Comparison of ENCODE assay signal across 21 cellular contexts in genomic region chr14:87334997-87335675, GRCh38.
DNase-seq lines count a peak whose midpoint lies in the region; TF ChIP-seq lines count a peak whose summit lies in the region.
"Had no signal": no experiment of that assay in that cellular context is flagged by ENCODE, and none has a peak within 500 bp of the region (broad histone marks: within the 10 kb centered on the region; RNA-seq: fewer than 3 reads in every experiment).

No MANE protein-coding gene starts in this region.

- H3K4me3 ChIP-seq in MM.1S (ENCODE audit: low read length), result no peak overlapping the region
- H3K4me3 ChIP-seq in mammary epithelial cell (replicated peaks in 1 of 3; ENCODE audit: insufficient read depth in 1 of 3, low read depth in 2 of 3, low read length in 3 of 3), result peak overlapping the region in 2 of 3 experiments; percentile 0 to 27
- peak overlapping the region in 1 of 2 experiments; percentile 54 for H3K4me3 ChIP-seq in mesenchymal stem cell (ENCODE audit: insufficient read depth in 1 of 2, low read depth in 1 of 2, low read length in 2 of 2)
- H3K4me3 ChIP-seq: lower lobe of right lung, transverse colon had no signal

- no TSS peak for BruUV-seq in mammary epithelial cell (replicated peaks; lab: Mats Ljungman, UMichigan)

- dilution Hi-C loops in mammary epithelial cell (cut with HindIII; ENCODE audit: low sequenced_read_pairs), result no loop called here

- TF ChIP-seq CTCF in MM.1S (IDR thresholded peaks at IDR 0.05; ENCODE audit: low read length) (peak; percentile 23), mammary epithelial cell (conservative IDR thresholded peaks at IDR 0.05 in 1 of 2, IDR thresholded peaks at IDR 0.05 in 1 of 2; ENCODE audit: extremely low read depth in 1 of 2, insufficient read depth in 1 of 2, low read depth in 1 of 2, low read length in 2 of 2) (peak; percentile 47 to 48)

- H3K9ac ChIP-seq in MM.1S (ENCODE audit: low read length) (no peak overlapping the region), mammary epithelial cell (ENCODE audit: insufficient read depth, low read length) (no peak overlapping the region), mesenchymal stem cell (ENCODE audit: low read length) (peak overlapping the region; percentile 59)

- no peak overlapping the region for H2BK120ac ChIP-seq in mesenchymal stem cell (ENCODE audit: low read depth, low read length)

- H3K14ac ChIP-seq in mesenchymal stem cell (ENCODE audit: low read length in 2 of 2), result no peak overlapping the region

- H2AFZ ChIP-seq in MM.1S (ENCODE audit: low read length) (peak overlapping the region; percentile 38; the same call in 1 of the 2 replicates), mammary epithelial cell (ENCODE audit: low read depth, low read length) (peak overlapping the region; percentile 69), mesenchymal stem cell (ENCODE audit: low read depth, low read length) (no peak overlapping the region)

- H2BK15ac ChIP-seq in mesenchymal stem cell (ENCODE audit: low read depth, poor library complexity, severe bottlenecking), result no peak overlapping the region

- H3K27me3 ChIP-seq in MM.1S (replicated peaks; ENCODE audit: insufficient read depth, low read length) (no peaks in the 10 kb centered on the region), mammary epithelial cell (ENCODE audit: insufficient read depth, low read length) (no peaks in the 10 kb centered on the region), mesenchymal stem cell (ENCODE audit: control insufficient read depth in 1 of 2, insufficient read depth in 1 of 2, low read length in 2 of 2) (no peaks in the 10 kb centered on the region)
- H3K27me3 ChIP-seq: transverse colon had no signal

- no peak overlapping the region for H4K91ac ChIP-seq in mesenchymal stem cell (ENCODE audit: low read length)

- intact Hi-C loops in mammary epithelial cell (cut with micrococcal nuclease), result loop anchor here (1.0 to 5.0 kb wide), 7 partner anchors 128 to 872 kb away; no protein-coding TSS in a partner anchor

- H4K8ac ChIP-seq in mesenchymal stem cell (ENCODE audit: low read length), result no peak overlapping the region

- H3K36me3 ChIP-seq in MM.1S (replicated peaks; ENCODE audit: insufficient read depth, low read length) (no peaks in the 10 kb centered on the region), mammary epithelial cell (ENCODE audit: insufficient read depth, low read length) (no peaks in the 10 kb centered on the region), mesenchymal stem cell (ENCODE audit: control insufficient read depth in 1 of 2, insufficient read depth in 2 of 2, low read depth in 1 of 2, low read length in 2 of 2) (no peaks in the 10 kb centered on the region)
- H3K36me3 ChIP-seq: lower lobe of right lung, transverse colon had no signal

- CTCF ChIA-PET in mammary epithelial cell (lab: Charles Lee; ENCODE audit: low non-redundant PET), result no interaction called here

- H3K27ac ChIP-seq in MM.1S (ENCODE audit: low read length) (no peak overlapping the region), mammary epithelial cell (ENCODE audit: insufficient read depth, low read depth, low read length) (no peak overlapping the region), mesenchymal stem cell (ENCODE audit: low read length, poor library complexity, severe bottlenecking) (no peak overlapping the region)
- H3K27ac ChIP-seq: lower lobe of right lung, transverse colon had no signal

- H3K79me2 ChIP-seq in MM.1S (ENCODE audit: low read length) (no peaks in the 10 kb centered on the region), mammary epithelial cell (ENCODE audit: insufficient read depth, low read length) (no peaks in the 10 kb centered on the region)

- H3K4me1 ChIP-seq in MM.1S (ENCODE audit: low read length), result no peaks in the 10 kb centered on the region
- H3K4me1 ChIP-seq in mammary epithelial cell (ENCODE audit: insufficient read depth, low read length), result no peaks in the 10 kb centered on the region
- no peaks in the 10 kb centered on the region for H3K4me1 ChIP-seq in mesenchymal stem cell (ENCODE audit: control insufficient read depth, insufficient read depth, low read depth, low read length)
- H3K4me1 ChIP-seq: lower lobe of right lung, transverse colon had no signal

- no peaks in the 10 kb centered on the region for H3K9me2 ChIP-seq in MM.1S (replicated peaks; ENCODE audit: insufficient read depth, low read length)

- H2AK5ac ChIP-seq in mesenchymal stem cell (ENCODE audit: low read length, severe bottlenecking), result no peak overlapping the region

- WGBS in mammary epithelial cell (ENCODE audit: low coverage, missing lambda C conversion rate), result 90% methylated on average over 2 of the region's 2 CpGs
- WGBS in mesenchymal stem cell, result no CpG with 5 or more reads among the region's 2 CpGs

- H3F3A ChIP-seq in MM.1S (ENCODE audit: insufficient read depth, low read length), result no peaks in the 10 kb centered on the region

- no peak overlapping the region; the same call in none of the 2 replicates for H3K4me2 ChIP-seq in MM.1S (ENCODE audit: low read depth, low read length)
- H3K4me2 ChIP-seq in mammary epithelial cell (ENCODE audit: insufficient read depth, low read depth, low read length), result peak overlapping the region; percentile 54
- H3K4me2 ChIP-seq in mesenchymal stem cell (ENCODE audit: low read length, poor library complexity, severe bottlenecking), result no peak overlapping the region

- no peak overlapping the region for H3K18ac ChIP-seq in mesenchymal stem cell (ENCODE audit: low read depth in 1 of 2, low read length in 2 of 2)

- H3K4ac ChIP-seq in mesenchymal stem cell (ENCODE audit: low read depth in 1 of 2, low read length in 2 of 2), result no peak overlapping the region

- H3K9me3 ChIP-seq in MM.1S (replicated peaks; ENCODE audit: insufficient read depth, low read length) (no peaks in the 10 kb centered on the region), mammary epithelial cell (replicated peaks; ENCODE audit: insufficient read depth, low read length) (no peaks in the 10 kb centered on the region), mesenchymal stem cell (ENCODE audit: control insufficient read depth, low read length) (peaks cover 5% of the 10 kb centered on the region)
- H3K9me3 ChIP-seq: lower lobe of right lung, transverse colon had no signal

- no peaks in the 10 kb centered on the region for H3K79me1 ChIP-seq in mesenchymal stem cell (replicated peaks; ENCODE audit: low read length, poor library complexity, severe bottlenecking)

- H2BK5ac ChIP-seq in mesenchymal stem cell (ENCODE audit: low read depth, low read length, poor library complexity, severe bottlenecking), result no peak overlapping the region

- DNase-seq in AG20443 (ENCODE audit: low spot score) (peak; percentile 28), MM.1S (no peak), mammary epithelial cell (peak; percentile 8), mesenchymal stem cell (peak; percentile 51), SW480 (ENCODE audit: low spot score) (no peak), NCI-H446 treated with DMSO at 0.1 percent for 48 hours (lab: John Stamatoyannopoulos, UW) (no peak), OCI-M2 (lab: John Stamatoyannopoulos, UW; ENCODE audit: unreplicated experiment) (no peak)
- no peak for DNase-seq in stimulated activated CD4-positive, alpha-beta T cell treated with anti-CD3 and anti-CD28 coated beads, Interleukin-4, amount 100 ng/mL, for 24 hours
- DNase-seq: activated CD8-positive, alpha-beta memory T cell treated with anti-CD3 and anti-CD28 coated beads for 24 hours; activated effector memory CD4-positive, alpha-beta T cell treated with anti-CD3 and anti-CD28 coated beads, Interleukin-2, amount 50 U/mL, for 16 hours; anterior cingulate cortex; C1 segment of cervical spinal cord; dermis blood vessel endothelial cell; foreskin melanocyte; HFFc6; KBM-7; lower lobe of right lung; NCI-H1417; NCI-H510A treated with DMSO at 0.1 percent for 48 hours; stimulated activated CD4-positive, alpha-beta T cell treated with anti-CD3 and anti-CD28 coated beads, Interleukin-2, amount 100 ng/mL, for 48 hours; transverse colon had no signal

- in situ Hi-C loops in mammary epithelial cell (cut with MboI; ENCODE audit: low sequenced_read_pairs in 2 of 2), result no loop called here

- H4K20me1 ChIP-seq in MM.1S (ENCODE audit: insufficient read depth, low read length) (no peaks in the 10 kb centered on the region), mammary epithelial cell (ENCODE audit: insufficient read depth, low read length) (no peaks in the 10 kb centered on the region)

- no peak overlapping the region for H2BK12ac ChIP-seq in mesenchymal stem cell (ENCODE audit: low read length in 2 of 2)

- no peak overlapping the region for H3K23ac ChIP-seq in mesenchymal stem cell (ENCODE audit: low read length in 2 of 2)

Comparison
In these comparisons a context has a peak if more than half of its experiments do, and no peak if none do; other contexts are left out.
1. DNase-seq: peak in AG20443 (single experiment), mammary epithelial cell (single experiment) and mesenchymal stem cell (single experiment); none in MM.1S (single experiment), stimulated activated CD4-positive, alpha-beta T cell treated with anti-CD3 and anti-CD28 coated beads, Interleukin-4, amount 100 ng/mL, for 24 hours (single experiment), SW480 (single experiment), NCI-H446 treated with DMSO at 0.1 percent for 48 hours (single experiment) and OCI-M2 (single experiment).